22 cellular contexts compared by ENCODE assay signal in genomic region chr2:133570547-133570946, GRCh38. TPM values are rescaled to one million over a fixed set of nuclear protein-coding genes. Genes with fewer than 3 reads are reported as not detected.
"Had no signal": no experiment of that assay in that cellular context is flagged by ENCODE, and none has a peak within 500 bp of the region (broad histone marks: within the 10 kb centered on the region; RNA-seq: fewer than 3 reads in every experiment).

No MANE protein-coding gene starts in this region.

- H3K4me3 ChIP-seq: colonic mucosa, hepatocyte, sigmoid colon, uterus had no signal

- ATAC-seq: activated T-cell treated with anti-CD3 and anti-CD28 coated beads, Interleukin-2, amount 50 U/mL, for 72 hours; foreskin keratinocyte; stimulated activated naive B cell treated with anti-CD40 and anti-IgM and Interleukin-4, amounts not matched to agents 10 μg/mL and 1 μg/mL and 100 μg/mL, for 72 hours had no signal

- H3K4me3 Mint-ChIP-seq: activated CD4-positive, alpha-beta memory T cell treated with anti-CD3 and anti-CD28 coated beads for 36 hours; activated naive CD4-positive, alpha-beta T cell treated with anti-CD3 and anti-CD28 coated beads, Interleukin-2, amount 10 ng/mL, durations not matched to agents 7 days and 5 days; activated T-cell treated with anti-CD3 and anti-CD28 coated beads, Interleukin-2, amount 50 U/mL, for 72 hours; memory B cell; stimulated activated naive B cell treated with anti-CD40 and anti-IgM and Interleukin-4, amounts not matched to agents 10 μg/mL and 1 μg/mL and 100 μg/mL, for 72 hours had no signal

- H3K27ac Mint-ChIP-seq: activated CD4-positive, alpha-beta memory T cell treated with anti-CD3 and anti-CD28 coated beads for 36 hours; activated naive CD4-positive, alpha-beta T cell treated with anti-CD3 and anti-CD28 coated beads, Interleukin-2, amount 10 ng/mL, durations not matched to agents 7 days and 5 days; activated T-cell treated with anti-CD3 and anti-CD28 coated beads, Interleukin-2, amount 50 U/mL, for 72 hours; memory B cell; stimulated activated naive B cell treated with anti-CD40 and anti-IgM and Interleukin-4, amounts not matched to agents 10 μg/mL and 1 μg/mL and 100 μg/mL, for 72 hours had no signal

- H3K27me3 ChIP-seq: colonic mucosa, foreskin keratinocyte, hepatocyte, sigmoid colon, uterus had no signal

- H3K36me3 ChIP-seq: colonic mucosa, sigmoid colon, uterus had no signal

- DNase-seq: activated CD4-positive, alpha-beta memory T cell treated with anti-CD3 and anti-CD28 coated beads for 36 hours; activated CD4-positive, alpha-beta T cell treated with anti-CD3 and anti-CD28 coated beads for 48 hours; activated CD4-positive, CD25-positive, alpha-beta regulatory T cell; activated effector memory CD4-positive, alpha-beta T cell treated with Interleukin-2 at 50 U/mL for 16 hours; activated naive CD4-positive, alpha-beta T cell treated with anti-CD3 and anti-CD28 coated beads, Interleukin-2, amount 10 ng/mL, durations not matched to agents 7 days and 5 days; activated T-cell treated with anti-CD3 and anti-CD28 coated beads, Interleukin-2, amount 50 U/mL, for 72 hours; amygdala; colonic mucosa; foreskin keratinocyte; kidney glomerular epithelial cell; occipital lobe; sigmoid colon; stimulated activated CD4-positive, alpha-beta T cell treated with anti-CD3 and anti-CD28 coated beads, Interleukin-2, amount 100 ng/mL, for 48 hours; stimulated activated CD8-positive, alpha-beta memory T cell treated with anti-CD3 and anti-CD28 coated beads, Interleukin-4, amount 100 ng/mL, for 48 hours; stimulated activated naive B cell treated with anti-CD40 and anti-IgM and Interleukin-4, amounts not matched to agents 10 μg/mL and 1 μg/mL and 100 μg/mL, for 72 hours; T-helper 9 cell; trophoblast cell; uterus had no signal

- H3K9me3 ChIP-seq: colonic mucosa, sigmoid colon, uterus had no signal

- H3K36me3 Mint-ChIP-seq: activated CD4-positive, alpha-beta memory T cell treated with anti-CD3 and anti-CD28 coated beads for 36 hours; activated naive CD4-positive, alpha-beta T cell treated with anti-CD3 and anti-CD28 coated beads, Interleukin-2, amount 10 ng/mL, durations not matched to agents 7 days and 5 days; memory B cell; stimulated activated naive B cell treated with anti-CD40 and anti-IgM and Interleukin-4, amounts not matched to agents 10 μg/mL and 1 μg/mL and 100 μg/mL, for 72 hours had no signal

- H3K9me3 Mint-ChIP-seq: activated CD4-positive, alpha-beta memory T cell treated with anti-CD3 and anti-CD28 coated beads for 36 hours; activated naive CD4-positive, alpha-beta T cell treated with anti-CD3 and anti-CD28 coated beads, Interleukin-2, amount 10 ng/mL, durations not matched to agents 7 days and 5 days; activated T-cell treated with anti-CD3 and anti-CD28 coated beads, Interleukin-2, amount 50 U/mL, for 72 hours; memory B cell; stimulated activated naive B cell treated with anti-CD40 and anti-IgM and Interleukin-4, amounts not matched to agents 10 μg/mL and 1 μg/mL and 100 μg/mL, for 72 hours had no signal

- H3K4me1 Mint-ChIP-seq: activated naive CD4-positive, alpha-beta T cell treated with anti-CD3 and anti-CD28 coated beads, Interleukin-2, amount 10 ng/mL, durations not matched to agents 7 days and 5 days; memory B cell; stimulated activated naive B cell treated with anti-CD40 and anti-IgM and Interleukin-4, amounts not matched to agents 10 μg/mL and 1 μg/mL and 100 μg/mL, for 72 hours had no signal

- H3K4me1 ChIP-seq: colonic mucosa, uterus had no signal

- H3K27ac ChIP-seq: colonic mucosa, epithelial cell of prostate, foreskin keratinocyte, hepatocyte, sigmoid colon, uterus had no signal

RNA-seq across cellular contexts. Expression of gene NCKAP5, which starts 2.3 kb away (rescaled TPM):
- total RNA-seq: activated CD4-positive, alpha-beta memory T cell treated with anti-CD3 and anti-CD28 coated beads for 36 hours; activated T-cell treated with anti-CD3 and anti-CD28 coated beads, Interleukin-2, amount 50 U/mL, for 72 hours; T-helper 1 cell treated with Interleukin-12 subunit alpha and Interleukin-12 subunit beta and Interleukin-4 antibody, amounts not matched to agents 30 ng/mL and 1 ng/mL, for 36 hours had no signal
